Comparison of ENCODE assay signal across 8 cellular contexts in the genomic region with DNA sequence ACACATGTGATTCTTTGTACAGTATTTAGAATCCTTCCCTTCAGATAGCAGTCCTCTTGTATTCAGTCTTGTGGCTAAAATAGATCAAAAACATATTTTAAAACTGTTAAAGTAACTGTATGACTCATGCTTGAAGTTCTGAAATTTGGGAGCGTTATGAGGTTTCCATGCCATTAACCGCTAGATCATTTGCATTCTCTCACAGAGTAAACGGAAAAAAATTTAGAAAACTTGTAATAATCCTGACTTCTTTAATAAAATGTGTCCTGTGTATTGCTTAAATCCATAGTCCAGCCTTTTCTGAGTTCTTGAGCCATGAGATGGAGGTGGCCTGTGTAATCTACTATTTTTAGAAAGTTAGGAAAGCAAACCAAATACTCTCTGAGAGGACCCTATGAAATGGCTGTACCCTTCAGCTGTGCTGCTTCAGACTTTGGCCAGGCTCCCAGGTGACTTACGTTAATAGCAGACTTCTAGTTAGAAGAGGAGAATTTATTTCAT. TPM values are rescaled to one million over a fixed set of nuclear protein-coding genes. Genes with fewer than 3 reads are reported as not detected.
A peak's percentile ranks its signal among the peaks of the same experiment; 100 is the strongest.
DNase-seq lines count a peak whose midpoint lies in the region; ATAC-seq and TF ChIP-seq lines count a peak whose summit lies in the region.

No MANE protein-coding gene starts in this region.

- no peak for TF ChIP-seq CTCF in lung (IDR thresholded peaks at IDR 0.05; ENCODE audit: control extremely low read depth, extremely low read depth)
- no peak for TF ChIP-seq CTCF in colonic mucosa (IDR thresholded peaks at IDR 0.05)

- H3K36me3 ChIP-seq in Karpas-422 (ENCODE audit: insufficient read depth, low read length) (peaks cover 21% of the 10 kb centered on the region; the same call in 1 of the 2 replicates), lung (ENCODE audit: control insufficient read depth in 2 of 2, insufficient read depth in 2 of 2, low read length in 2 of 2) (peaks cover 4 to 9% of the 10 kb centered on the region in 2 donors), colonic mucosa (no peaks in the 10 kb centered on the region)

- intact Hi-C loops in colonic mucosa (cut with DNase I) = no loop called here

- peak; percentile 64 for ATAC-seq in GM21737 (IDR thresholded peaks at IDR 0.05; ENCODE audit: unreplicated experiment)
- no peak for ATAC-seq in lung (ENCODE audit: insufficient read depth, low FRiP score)

- DNase-seq in Karpas-422 (peak; percentile 81), astrocyte of the hippocampus (ENCODE audit: low read depth, low spot score) (peak; percentile 74), lung (ENCODE audit: low spot score) (peak; percentile 76), NCI-H345 treated with DMSO at 0.1 percent for 48 hours (lab: John Stamatoyannopoulos, UW; ENCODE audit: unreplicated experiment) (no peak), colonic mucosa (no peak)
- DNase-seq in stimulated activated CD8-positive, alpha-beta memory T cell treated with anti-CD3 and anti-CD28 coated beads, Interleukin-4, amount 100 ng/mL, for 48 hours = no peak

- H3K4me3 ChIP-seq in GM08714 (ENCODE audit: low read length) (peak overlapping the region; percentile 25; the same call in 1 of the 2 replicates), Karpas-422 (ENCODE audit: low read length) (peak overlapping the region; percentile 66), lung (no peak overlapping the region), colonic mucosa (no peak overlapping the region)

- peak overlapping the region; percentile 65 for H3K9ac ChIP-seq in Karpas-422 (ENCODE audit: low read length)
- no peak overlapping the region for H3K9ac ChIP-seq in colonic mucosa (ENCODE audit: low read depth in 2 of 2, low read length in 2 of 2)

- WGBS in lung, 2 donors = 32 to 33% methylated on average over 4 of the region's 4 CpGs

- H3K27me3 ChIP-seq in Karpas-422 (ENCODE audit: low read length) = no peaks in the 10 kb centered on the region
- no peaks in the 10 kb centered on the region for H3K27me3 ChIP-seq in lung (ENCODE audit: control insufficient read depth, insufficient read depth)
- no peaks in the 10 kb centered on the region for H3K27me3 ChIP-seq in colonic mucosa

- H4K20me1 ChIP-seq in Karpas-422 (ENCODE audit: insufficient read depth, low read depth, low read length) = no peaks in the 10 kb centered on the region

- H3K4me1 ChIP-seq in Karpas-422 (ENCODE audit: low read length) (peaks cover 92% of the 10 kb centered on the region), lung (ENCODE audit: control insufficient read depth in 2 of 2, insufficient read depth in 2 of 2, low read length in 2 of 2) (peaks cover 6 to 39% of the 10 kb centered on the region in 2 donors), colonic mucosa (peaks cover 3% of the 10 kb centered on the region)

- no peak overlapping the region for H2AFZ ChIP-seq in Karpas-422 (ENCODE audit: low read length)

- H3K9me2 ChIP-seq in Karpas-422 (replicated peaks; ENCODE audit: insufficient read depth, low read length) = no peaks in the 10 kb centered on the region

- H3K79me2 ChIP-seq in Karpas-422 (ENCODE audit: low read length) = peaks cover 100% of the 10 kb centered on the region

- H3K4me2 ChIP-seq in Karpas-422 (ENCODE audit: low read depth, low read length, poor library complexity, severe bottlenecking) = peak overlapping the region; percentile 79

- H3K9me3 ChIP-seq in Karpas-422 (ENCODE audit: low read length) (no peaks in the 10 kb centered on the region), lung (ENCODE audit: control insufficient read depth in 2 of 2, insufficient read depth in 1 of 2, low read length in 1 of 2) (no peaks in the 10 kb centered on the region), colonic mucosa (no peaks in the 10 kb centered on the region)

- H3K27ac ChIP-seq in Karpas-422 (ENCODE audit: low read length) (peak overlapping the region; percentile 84), lung (ENCODE audit: low read depth in 1 of 2, low read length in 1 of 2) (peak overlapping the region; percentile 40 to 81), colonic mucosa (no peak overlapping the region)

RNA-seq across cellular contexts. Expression of gene MBNL1, which starts 33.8 kb away (rescaled TPM):
- 172 and 265 TPM in 2 replicates for total RNA-seq in Karpas-422 (2014; rRNA removed; shearing (Covaris generic); ENCODE audit: low replicate concordance)
- total RNA-seq in lung = 100 to 1,000 TPM; 265 to 266 TPM
- 10 to 100 TPM; 55.3 to 64.2 TPM for polyA plus RNA-seq in lung
- 100 to 1,000 TPM; 149 to 191 TPM for total RNA-seq in colonic mucosa

Comparison
In these comparisons a context has a peak if more than half of its experiments do, and no peak if none do; other contexts are left out.
1. H3K4me3 ChIP-seq: peak in GM08714 (single experiment) and Karpas-422 (single experiment); none in lung (single experiment) and colonic mucosa (single experiment).
2. DNase-seq: peak in Karpas-422 (single experiment), astrocyte of the hippocampus (single experiment) and lung (single experiment); none in NCI-H345 treated with DMSO at 0.1 percent for 48 hours (single experiment), stimulated activated CD8-positive, alpha-beta memory T cell treated with anti-CD3 and anti-CD28 coated beads, Interleukin-4, amount 100 ng/mL, for 48 hours (single experiment) and colonic mucosa (single experiment).